31 cellular contexts compared by ENCODE assay signal in the genomic region with DNA sequence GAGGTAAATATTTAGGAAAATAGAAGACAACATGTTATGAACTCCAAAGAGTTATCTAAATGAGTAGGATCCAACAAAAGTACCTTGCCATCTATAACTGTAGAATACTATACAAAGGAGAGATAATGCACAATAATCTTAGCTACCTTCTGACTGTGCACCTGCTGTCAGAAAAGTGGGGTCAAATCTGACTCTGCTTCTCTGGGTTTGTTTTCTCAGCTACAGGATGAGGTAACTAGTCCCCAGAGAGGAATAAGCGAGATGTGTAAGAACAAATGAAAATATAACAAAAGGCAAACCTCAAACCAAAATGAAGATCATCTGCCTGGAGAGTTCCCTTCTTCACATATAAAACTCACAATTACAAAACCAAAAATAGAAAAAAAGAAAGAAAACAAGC.
"Had no signal": no experiment of that assay in that cellular context is flagged by ENCODE, and none has a peak within 500 bp of the region (broad histone marks: within the 10 kb centered on the region; RNA-seq: fewer than 3 reads in every experiment).

No MANE protein-coding gene starts in this region.

- H3K27ac Mint-ChIP-seq: activated naive CD4-positive, alpha-beta T cell treated with anti-CD3 and anti-CD28 coated beads, Interleukin-2, amount 10 ng/mL, durations not matched to agents 7 days and 5 days; activated naive CD8-positive, alpha-beta T cell treated with anti-CD3 and anti-CD28 coated beads, Interleukin-2, amount 10 ng/mL, durations not matched to agents 7 days and 5 days; activated T-helper 1 cell treated with anti-CD3 and anti-CD28 coated beads, Interleukin-12 subunit alpha, Interleukin-12 subunit beta, Interleukin-2, Interleukin-4 antibody, amounts not matched to agents 30 ng/mL and 10 ng/mL and 1 ng/mL, durations not matched to agents 14 hours and 24 hours and 36 hours; nephron progenitor cell; progenitor cell of endocrine pancreas; T-helper 17 cell; WTC11 had no signal

- H3K4me2 ChIP-seq: hepatocyte had no signal

- H3K9me3 ChIP-seq: ascending aorta, colonic mucosa, esophagus squamous epithelium, neutrophil, suprapubic skin, tibial artery, upper lobe of right lung had no signal

- ATAC-seq: left ventricle myocardium superior, sciatic nerve, T-helper 17 cell, upper lobe of right lung, WTC11 had no signal

- H3K4me1 ChIP-seq: ascending aorta, colonic mucosa had no signal

- H3K27me3 Mint-ChIP-seq: brain, progenitor cell of endocrine pancreas, T-helper 17 cell had no signal

- H3K36me3 ChIP-seq: ascending aorta, cardiac muscle cell, colonic mucosa, esophagus squamous epithelium, neutrophil, suprapubic skin, tibial artery, upper lobe of right lung had no signal

- H3K36me3 Mint-ChIP-seq: activated naive CD4-positive, alpha-beta T cell treated with anti-CD3 and anti-CD28 coated beads, Interleukin-2, amount 10 ng/mL, durations not matched to agents 7 days and 5 days; activated naive CD8-positive, alpha-beta T cell treated with anti-CD3 and anti-CD28 coated beads, Interleukin-2, amount 10 ng/mL, durations not matched to agents 7 days and 5 days; brain; WTC11 had no signal

- H3K4me3 Mint-ChIP-seq: activated naive CD4-positive, alpha-beta T cell treated with anti-CD3 and anti-CD28 coated beads, Interleukin-2, amount 10 ng/mL, durations not matched to agents 7 days and 5 days; activated naive CD8-positive, alpha-beta T cell treated with anti-CD3 and anti-CD28 coated beads, Interleukin-2, amount 10 ng/mL, durations not matched to agents 7 days and 5 days; activated T-helper 1 cell treated with anti-CD3 and anti-CD28 coated beads, Interleukin-12 subunit alpha, Interleukin-12 subunit beta, Interleukin-2, Interleukin-4 antibody, amounts not matched to agents 30 ng/mL and 10 ng/mL and 1 ng/mL, durations not matched to agents 14 hours and 24 hours and 36 hours; brain; nephron progenitor cell; T-helper 17 cell; WTC11 had no signal

- H3K4me3 ChIP-seq: ascending aorta, cardiac muscle cell, colonic mucosa, esophagus squamous epithelium, hepatocyte, skin epidermis, suprapubic skin, tibial artery, upper lobe of right lung had no signal

- H3K4me1 Mint-ChIP-seq: activated naive CD4-positive, alpha-beta T cell treated with anti-CD3 and anti-CD28 coated beads, Interleukin-2, amount 10 ng/mL, durations not matched to agents 7 days and 5 days had no signal

- H3K9me3 Mint-ChIP-seq: activated naive CD4-positive, alpha-beta T cell treated with anti-CD3 and anti-CD28 coated beads, Interleukin-2, amount 10 ng/mL, durations not matched to agents 7 days and 5 days; activated naive CD8-positive, alpha-beta T cell treated with anti-CD3 and anti-CD28 coated beads, Interleukin-2, amount 10 ng/mL, durations not matched to agents 7 days and 5 days; activated T-helper 1 cell treated with anti-CD3 and anti-CD28 coated beads, Interleukin-12 subunit alpha, Interleukin-12 subunit beta, Interleukin-2, Interleukin-4 antibody, amounts not matched to agents 30 ng/mL and 10 ng/mL and 1 ng/mL, durations not matched to agents 14 hours and 24 hours and 36 hours; brain; nephron progenitor cell; WTC11 had no signal

- H3K27me3 ChIP-seq: ascending aorta, cardiac muscle cell, colonic mucosa, esophagus squamous epithelium, hepatocyte, neutrophil, suprapubic skin, tibial artery, upper lobe of right lung had no signal

- H2AFZ ChIP-seq: hepatocyte had no signal

- DNase-seq: activated CD4-positive, alpha-beta T cell treated with anti-CD3 and anti-CD28 coated beads for 1 hour; activated CD4-positive, alpha-beta T cell treated with anti-CD3 and anti-CD28 coated beads, Interleukin-2, amount 50 U/mL, for 1 hour; activated gamma-delta T cell; activated naive CD4-positive, alpha-beta T cell treated with anti-CD3 and anti-CD28 coated beads, Interleukin-2, amount 10 ng/mL, durations not matched to agents 7 days and 5 days; activated naive CD8-positive, alpha-beta T cell treated with anti-CD3 and anti-CD28 coated beads, Interleukin-2, amount 10 ng/mL, durations not matched to agents 7 days and 5 days; activated T-cell treated with anti-CD3 and anti-CD28 coated beads for 4 hours; cerebellar nuclear complex; colonic mucosa; effector CD8-positive, alpha-beta T cell; esophagus squamous epithelium; foreskin melanocyte; left ventricle myocardium superior; nephron progenitor cell; retina; stimulated activated CD4-positive, alpha-beta T cell treated with anti-CD3 and anti-CD28 coated beads, Interleukin-12 subunit alpha, Interleukin-12 subunit beta, amount 100 ng/mL, for 4 hours; stimulated activated CD4-positive, alpha-beta T cell treated with anti-CD3 and anti-CD28 coated beads, Interleukin-4, amount 100 ng/mL, for 1 hour; T-helper 17 cell; T1000; tibial artery; upper lobe of right lung had no signal
